13 cellular contexts compared by ENCODE assay signal in genomic region chr21:15735409-15735808, GRCh38. TPM values are rescaled to one million over a fixed set of nuclear protein-coding genes. Genes with fewer than 3 reads are reported as not detected.
DNase-seq lines count a peak whose midpoint lies in the region; ATAC-seq and TF ChIP-seq lines count a peak whose summit lies in the region.
"Had no signal": no experiment of that assay in that cellular context is flagged by ENCODE, and none has a peak within 500 bp of the region (broad histone marks: within the 10 kb centered on the region; RNA-seq: fewer than 3 reads in every experiment).

No MANE protein-coding gene starts in this region.

- H3K4me3 Mint-ChIP-seq in activated T-cell treated with anti-CD3 and anti-CD28 coated beads, Interleukin-2, amount 50 U/mL, for 72 hours, result peak overlapping the region; percentile 54 to 72
- peak overlapping the region; percentile 41 for H3K4me3 Mint-ChIP-seq in stimulated activated effector memory CD8-positive, alpha-beta T cell treated with anti-CD3 and anti-CD28 coated beads, Interleukin-12 subunit alpha, Interleukin-12 subunit beta, amount 100 ng/mL, for 72 hours

- no peaks in the 10 kb centered on the region for H3K9me3 ChIP-seq in effector memory CD4-positive, alpha-beta T cell (ENCODE audit: control insufficient read depth, low read length)
- H3K9me3 ChIP-seq in body of pancreas, result no peaks in the 10 kb centered on the region
- H3K9me3 ChIP-seq: breast epithelium, upper lobe of left lung had no signal

- H3K36me3 ChIP-seq in effector memory CD4-positive, alpha-beta T cell (ENCODE audit: control insufficient read depth, insufficient read depth, low read length), result no peaks in the 10 kb centered on the region
- no peaks in the 10 kb centered on the region for H3K36me3 ChIP-seq in body of pancreas (replicated peaks in 1 of 2; ENCODE audit: insufficient read depth in 1 of 2, low read depth in 2 of 2)
- H3K36me3 ChIP-seq: breast epithelium, upper lobe of left lung had no signal

- no peaks in the 10 kb centered on the region for H3K27me3 Mint-ChIP-seq in activated T-cell treated with anti-CD3 and anti-CD28 coated beads, Interleukin-2, amount 50 U/mL, for 72 hours (ENCODE audit: low read depth)

- no peak overlapping the region for H3K4me3 ChIP-seq in effector memory CD4-positive, alpha-beta T cell (ENCODE audit: insufficient read depth, low read depth, low read length, poor library complexity, severe bottlenecking)
- no peak overlapping the region for H3K4me3 ChIP-seq in body of pancreas

- WGBS in body of pancreas, 2 donors, result 88 to 90% methylated on average over 2 of the region's 2 CpGs

- peaks cover 3 to 9% of the 10 kb centered on the region in 2 donors for H3K36me3 Mint-ChIP-seq in activated T-cell treated with anti-CD3 and anti-CD28 coated beads, Interleukin-2, amount 50 U/mL, for 72 hours (ENCODE audit: insufficient read depth in 2 of 2)
- peaks cover 3% of the 10 kb centered on the region for H3K36me3 Mint-ChIP-seq in stimulated activated effector memory CD8-positive, alpha-beta T cell treated with anti-CD3 and anti-CD28 coated beads, Interleukin-12 subunit alpha, Interleukin-12 subunit beta, amount 100 ng/mL, for 72 hours

- peaks cover 31% of the 10 kb centered on the region for H3K4me1 ChIP-seq in effector memory CD4-positive, alpha-beta T cell (ENCODE audit: control insufficient read depth, insufficient read depth, low read length, poor library complexity, severe bottlenecking)
- H3K4me1 ChIP-seq in body of pancreas, result peaks cover 45% of the 10 kb centered on the region

- no peak for ATAC-seq in activated T-cell treated with anti-CD3 and anti-CD28 coated beads, Interleukin-2, amount 50 U/mL, for 72 hours (replicated peaks in 1 of 2)
- ATAC-seq in stimulated activated effector memory CD8-positive, alpha-beta T cell treated with anti-CD3 and anti-CD28 coated beads, Interleukin-12 subunit alpha, Interleukin-12 subunit beta, amount 100 ng/mL, for 72 hours, result no peak
- ATAC-seq in body of pancreas (no peak), Right ventricle myocardium inferior (no peak)
- ATAC-seq: activated CD4-positive, CD25-positive, alpha-beta regulatory T cell treated with anti-CD3 and anti-CD28 coated beads, Interleukin-2, amount 50 U/mL, for 24 hours had no signal

- intact Hi-C loops in body of pancreas (cut with DNase I) (no loop called here), Right ventricle myocardium inferior (cut with DNase I) (loop anchor here (10.0 kb wide), 1 partner anchor 671 kb away; the partner anchor contains the start of gene NRIP1)

- H3K27ac Mint-ChIP-seq in activated T-cell treated with anti-CD3 and anti-CD28 coated beads, Interleukin-2, amount 50 U/mL, for 72 hours, result peak overlapping the region; percentile 33
- peak overlapping the region; percentile 18 for H3K27ac Mint-ChIP-seq in stimulated activated effector memory CD8-positive, alpha-beta T cell treated with anti-CD3 and anti-CD28 coated beads, Interleukin-12 subunit alpha, Interleukin-12 subunit beta, amount 100 ng/mL, for 72 hours

- TF ChIP-seq POLR2A in body of pancreas (IDR thresholded peaks at IDR 0.05), result no peak

- H3K4me1 Mint-ChIP-seq in activated T-cell treated with anti-CD3 and anti-CD28 coated beads, Interleukin-2, amount 50 U/mL, for 72 hours (ENCODE audit: low read depth), result peaks cover 90% of the 10 kb centered on the region
- H3K4me1 Mint-ChIP-seq in stimulated activated effector memory CD8-positive, alpha-beta T cell treated with anti-CD3 and anti-CD28 coated beads, Interleukin-12 subunit alpha, Interleukin-12 subunit beta, amount 100 ng/mL, for 72 hours, result peaks cover 66% of the 10 kb centered on the region

- peak overlapping the region; percentile 22 for H3K27ac ChIP-seq in effector memory CD4-positive, alpha-beta T cell (ENCODE audit: insufficient read depth, low read length, poor library complexity, severe bottlenecking)
- no peak overlapping the region for H3K27ac ChIP-seq in body of pancreas

- H3K27me3 ChIP-seq in effector memory CD4-positive, alpha-beta T cell (replicated peaks; ENCODE audit: control insufficient read depth, insufficient read depth, low read length, poor library complexity, severe bottlenecking), result no peaks in the 10 kb centered on the region
- no peaks in the 10 kb centered on the region for H3K27me3 ChIP-seq in body of pancreas
- H3K27me3 ChIP-seq: breast epithelium, upper lobe of left lung had no signal

- DNase-seq in activated T-cell treated with anti-CD3 and anti-CD28 coated beads, Interleukin-2, amount 50 U/mL, for 72 hours, result no peak
- no peak for DNase-seq in activated T-cell treated with anti-CD3 and anti-CD28 coated beads, Interleukin-2, amount 50 U/mL, for 1 hour
- DNase-seq in OCI-M1 (lab: John Stamatoyannopoulos, UW), result peak; percentile 61
- no peak for DNase-seq in effector memory CD4-positive, alpha-beta T cell
- DNase-seq in stimulated activated effector memory CD8-positive, alpha-beta T cell treated with anti-CD3 and anti-CD28 coated beads, Interleukin-12 subunit alpha, Interleukin-12 subunit beta, amount 100 ng/mL, for 72 hours (ENCODE audit: low spot score in 2 of 2), result no peak
- no peak for DNase-seq in body of pancreas
- DNase-seq in activated CD4-positive, CD25-positive, alpha-beta regulatory T cell treated with anti-CD3 and anti-CD28 coated beads, Interleukin-2, amount 50 U/mL, for 72 hours, result no peak
- DNase-seq in Right ventricle myocardium inferior (ENCODE audit: missing footprints), result no peak
- DNase-seq: activated effector memory CD4-positive, alpha-beta T cell treated with Interleukin-2 at 50 U/mL for 16 hours; posterior cingulate gyrus had no signal

- no peak for TF ChIP-seq CTCF in body of pancreas (IDR thresholded peaks at IDR 0.05)

- H3K9me3 Mint-ChIP-seq in activated T-cell treated with anti-CD3 and anti-CD28 coated beads, Interleukin-2, amount 50 U/mL, for 72 hours, result peaks cover 0 to 2% of the 10 kb centered on the region in 2 donors
- no peaks in the 10 kb centered on the region for H3K9me3 Mint-ChIP-seq in stimulated activated effector memory CD8-positive, alpha-beta T cell treated with anti-CD3 and anti-CD28 coated beads, Interleukin-12 subunit alpha, Interleukin-12 subunit beta, amount 100 ng/mL, for 72 hours

RNA-seq across cellular contexts. Expression of gene USP25, which starts 5.6 kb away (rescaled TPM):
- 10 to 100 TPM; 37.4 to 37.6 TPM for total RNA-seq in activated T-cell treated with anti-CD3 and anti-CD28 coated beads, Interleukin-2, amount 50 U/mL, for 72 hours
- total RNA-seq in body of pancreas, result 10 to 100 TPM; 31.4 to 37.9 TPM
- 48.4 TPM for total RNA-seq in Right ventricle myocardium inferior
